ENCODE assay signal across 10 cellular contexts in genomic region chr9:72635197-72635596, GRCh38.
DNase-seq lines count a peak whose midpoint lies in the region; ATAC-seq and TF ChIP-seq lines count a peak whose summit lies in the region.
"Had no signal": no experiment of that assay in that cellular context is flagged by ENCODE, and none has a peak within 500 bp of the region (broad histone marks: within the 10 kb centered on the region; RNA-seq: fewer than 3 reads in every experiment).

No MANE protein-coding gene starts in this region.

- BruUV-seq in Calu3 (replicated peaks; lab: Mats Ljungman, UMichigan): no TSS peak

- no peaks in the 10 kb centered on the region for H3K27me3 ChIP-seq in MM.1S (replicated peaks; ENCODE audit: insufficient read depth, low read length)

- H3K9me3 Mint-ChIP-seq in Calu3 (ENCODE audit: low read depth, unreplicated experiment): peaks cover 9% of the 10 kb centered on the region

- intact Hi-C loops in Calu3 (cut with micrococcal nuclease; ENCODE audit: unreplicated experiment): loop anchor here (10.0 kb wide), 1 partner anchor 120 kb away; no protein-coding TSS in a partner anchor

- H3F3A ChIP-seq in MM.1S (ENCODE audit: insufficient read depth, low read length): 0 out of 2 replicates have a peak, but pooled peaks cover 7% of the 10 kb centered on the region

- H3K27ac ChIP-seq in MM.1S (ENCODE audit: low read length): peak overlapping the region; percentile 34; the same call in 1 of the 2 replicates

- H3K4me2 ChIP-seq in MM.1S (ENCODE audit: low read depth, low read length): peak overlapping the region; percentile 6; the same call in 1 of the 2 replicates

- DNase-seq in Calu3: peak; percentile 6
- peak; percentile 91 for DNase-seq in MM.1S
- no peak for DNase-seq in NCI-H82 treated with DMSO at 0.1 percent for 48 hours (lab: John Stamatoyannopoulos, UW; ENCODE audit: unreplicated experiment)
- DNase-seq in NCI-H1105 treated with DMSO at 0.1 percent for 48 hours (lab: John Stamatoyannopoulos, UW): no peak
- no peak for DNase-seq in NCI-H345 (lab: John Stamatoyannopoulos, UW)
- no peak for DNase-seq in ecto neural progenitor cell (ENCODE audit: low spot score)

- CTCF ChIA-PET in Calu3 (lab: Charles Lee): no interaction called here

- H3K4me1 Mint-ChIP-seq in Calu3 (ENCODE audit: low read depth, unreplicated experiment): peaks cover 10% of the 10 kb centered on the region
- H3K4me1 Mint-ChIP-seq: nephron had no signal

- TF ChIP-seq CTCF in Calu3 (IDR thresholded peaks at IDR 0.05; ENCODE audit: unreplicated experiment) (no peak), MM.1S (IDR thresholded peaks at IDR 0.05; ENCODE audit: low read length) (no peak)

- H3K9ac ChIP-seq in MM.1S (ENCODE audit: low read length): no peak overlapping the region

- H4K20me1 ChIP-seq in MM.1S (ENCODE audit: insufficient read depth, low read length): no peaks in the 10 kb centered on the region

- H3K9me3 ChIP-seq in MM.1S (replicated peaks; ENCODE audit: insufficient read depth, low read length): no peaks in the 10 kb centered on the region

- no peak overlapping the region for H3K4me3 ChIP-seq in MM.1S (ENCODE audit: low read length)

- H3K9me2 ChIP-seq in MM.1S (replicated peaks; ENCODE audit: insufficient read depth, low read length): no peaks in the 10 kb centered on the region

- ATAC-seq in GM18909 (IDR thresholded peaks at IDR 0.05; ENCODE audit: poor library complexity, unreplicated experiment) (peak; percentile 94), HG02623 (IDR thresholded peaks at IDR 0.05; ENCODE audit: unreplicated experiment) (peak; percentile 95)

- H3K4me3 Mint-ChIP-seq in Calu3 (ENCODE audit: low read depth, unreplicated experiment): no peak overlapping the region
- H3K4me3 Mint-ChIP-seq: CD4-positive, CD25-positive, alpha-beta regulatory T cell; nephron had no signal

- peaks cover 16% of the 10 kb centered on the region for H3K4me1 ChIP-seq in MM.1S (ENCODE audit: low read length)

- no peaks in the 10 kb centered on the region for H3K79me2 ChIP-seq in MM.1S (ENCODE audit: low read length)

- no peaks in the 10 kb centered on the region for H3K36me3 ChIP-seq in MM.1S (replicated peaks; ENCODE audit: insufficient read depth, low read length)

- H3K36me3 Mint-ChIP-seq in Calu3 (ENCODE audit: insufficient read depth, unreplicated experiment): no peaks in the 10 kb centered on the region
- H3K36me3 Mint-ChIP-seq: CD4-positive, CD25-positive, alpha-beta regulatory T cell had no signal

- no peak overlapping the region for H3K27ac Mint-ChIP-seq in Calu3 (ENCODE audit: unreplicated experiment)
- H3K27ac Mint-ChIP-seq: CD4-positive, CD25-positive, alpha-beta regulatory T cell; nephron had no signal

- H2AFZ ChIP-seq in MM.1S (ENCODE audit: low read length): peak overlapping the region; percentile 22; the same call in 1 of the 2 replicates

- no peaks in the 10 kb centered on the region for H3K27me3 Mint-ChIP-seq in Calu3 (ENCODE audit: unreplicated experiment)

Comparison
In these comparisons a context has a peak if more than half of its experiments do, and no peak if none do; other contexts are left out.
1. DNase-seq: peak in Calu3 (single experiment) and MM.1S (single experiment); none in NCI-H82 treated with DMSO at 0.1 percent for 48 hours (single experiment), NCI-H1105 treated with DMSO at 0.1 percent for 48 hours (single experiment), NCI-H345 (single experiment) and ecto neural progenitor cell (single experiment).